In the genomic region with DNA sequence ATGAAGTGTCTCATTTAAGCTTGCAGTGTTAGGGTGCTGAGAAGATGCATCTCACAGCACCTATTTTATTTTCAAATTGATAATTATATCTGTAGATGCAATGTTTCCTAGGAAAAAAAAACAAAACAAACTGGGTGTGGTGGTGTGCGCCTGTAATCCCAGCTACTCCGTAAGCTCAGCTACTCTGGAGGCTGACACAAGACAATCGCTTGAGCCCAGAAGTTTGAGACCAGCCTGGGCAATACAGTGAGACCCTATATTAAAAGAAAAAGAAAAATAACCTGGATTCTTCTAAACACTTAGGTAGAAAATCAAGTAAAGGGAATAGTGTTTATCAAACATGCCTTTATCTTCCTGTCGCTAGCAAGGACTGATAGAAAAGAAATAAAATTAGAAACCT, we compare ENCODE assay signal across 1 cellular context.
TF ChIP-seq lines count a peak whose summit lies in the region.

No MANE protein-coding gene starts in this region.

TF ChIP-seq in HepG2, 621 proteins besides CTCF, POLR2A, EP300 and RAD21:
- no peak for TF ChIP-seq ZSCAN20 (CRISPR knock-in tag; IDR thresholded peaks at IDR 0.05; ENCODE audit: borderline replicate concordance)
- TF ChIP-seq ZNF121 (CRISPR knock-in tag; IDR thresholded peaks at IDR 0.05): peak; percentile 92
TF ChIP-seq in HepG2: peak in this region for 1.
